24 cellular contexts compared by ENCODE assay signal in the genomic region with DNA sequence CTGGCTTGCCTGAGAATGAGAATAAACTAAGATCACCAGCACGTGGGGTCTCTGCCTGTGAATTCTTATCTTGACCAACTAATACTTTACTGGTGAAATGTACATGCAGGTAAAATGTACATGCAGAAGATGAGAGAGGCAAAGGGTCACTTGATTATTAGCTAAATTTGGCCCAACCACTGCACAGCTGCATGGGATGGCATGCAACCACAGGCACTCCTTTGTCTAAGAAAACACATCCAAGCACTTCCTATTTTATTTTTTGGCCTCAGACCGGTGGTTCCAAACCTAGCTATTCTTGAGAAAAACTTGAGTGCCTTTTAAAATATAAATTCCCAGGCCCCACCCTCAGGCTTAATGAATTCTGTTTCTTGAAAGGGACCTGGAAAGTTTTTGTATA.
"Had no signal": no experiment of that assay in that cellular context is flagged by ENCODE, and none has a peak within 500 bp of the region (broad histone marks: within the 10 kb centered on the region; RNA-seq: fewer than 3 reads in every experiment).

No MANE protein-coding gene starts in this region.

- H3K27me3 Mint-ChIP-seq: stimulated activated memory B cell treated with anti-CD40 and anti-IgM and Interleukin-4, amounts not matched to agents 10 μg/mL and 1 μg/mL and 100 μg/mL, for 72 hours had no signal

- H3K9me3 Mint-ChIP-seq: natural killer cell; stimulated activated memory B cell treated with anti-CD40 and anti-IgM and Interleukin-4, amounts not matched to agents 10 μg/mL and 1 μg/mL and 100 μg/mL, for 72 hours; stimulated activated naive CD8-positive, alpha-beta T cell treated with anti-CD3 and anti-CD28 coated beads, Interleukin-15, Interleukin-2, amounts not matched to agents 100 ng/mL and 50 ng/mL, for 24 hours had no signal

- H3K36me3 ChIP-seq: spleen, tibial nerve, upper lobe of right lung, vagina had no signal

- H3K27ac ChIP-seq: coronary artery, foreskin keratinocyte, spleen, testis, tibial nerve, upper lobe of right lung, vagina had no signal

- H3K27ac Mint-ChIP-seq: endodermal cell; natural killer cell; stimulated activated memory B cell treated with anti-CD40 and anti-IgM and Interleukin-4, amounts not matched to agents 10 μg/mL and 1 μg/mL and 100 μg/mL, for 72 hours; stimulated activated naive CD8-positive, alpha-beta T cell treated with anti-CD3 and anti-CD28 coated beads, Interleukin-15, Interleukin-2, amounts not matched to agents 100 ng/mL and 50 ng/mL, for 24 hours had no signal

- H3K4me3 ChIP-seq: coronary artery, lung, spleen, testis, tibial nerve, upper lobe of right lung, vagina had no signal

- H3K4me1 Mint-ChIP-seq: natural killer cell; neural crest cell; stimulated activated memory B cell treated with anti-CD40 and anti-IgM and Interleukin-4, amounts not matched to agents 10 μg/mL and 1 μg/mL and 100 μg/mL, for 72 hours had no signal

- H3K9me3 ChIP-seq: spleen, testis, tibial nerve, upper lobe of right lung, vagina had no signal

- ATAC-seq: foreskin keratinocyte; left colon; left ventricle myocardium superior; natural killer cell; right cardiac atrium; stimulated activated memory B cell treated with anti-CD40 and anti-IgM and Interleukin-4, amounts not matched to agents 10 μg/mL and 1 μg/mL and 100 μg/mL, for 72 hours had no signal

- H3K27me3 ChIP-seq: foreskin keratinocyte, spleen, testis, tibial nerve, upper lobe of right lung, vagina had no signal

- DNase-seq: effector CD4-positive, alpha-beta T cell; endodermal cell; erythroblast; foreskin keratinocyte; head of caudate nucleus; hippocampal formation; left colon; left ventricle myocardium superior; natural killer cell; posterior cingulate gyrus; right cardiac atrium; spleen; stimulated activated CD4-positive, alpha-beta T cell treated with anti-CD3 and anti-CD28 coated beads, Interleukin-15, amount 100 ng/mL, for 24 hours; stimulated activated CD4-positive, alpha-beta T cell treated with anti-CD3 and anti-CD28 coated beads, Interleukin-1b, Interleukin-23, amount 100 ng/mL, for 48 hours; stimulated activated CD4-positive, alpha-beta T cell treated with anti-CD3 and anti-CD28 coated beads, Interleukin-4, amount 100 ng/mL, for 24 hours; testis; upper lobe of right lung had no signal

- H3K4me1 ChIP-seq: foreskin keratinocyte, spleen, testis, tibial nerve, upper lobe of right lung, vagina had no signal

- H3K4me3 Mint-ChIP-seq: endodermal cell; natural killer cell; neural crest cell; stimulated activated memory B cell treated with anti-CD40 and anti-IgM and Interleukin-4, amounts not matched to agents 10 μg/mL and 1 μg/mL and 100 μg/mL, for 72 hours; stimulated activated naive CD8-positive, alpha-beta T cell treated with anti-CD3 and anti-CD28 coated beads, Interleukin-15, Interleukin-2, amounts not matched to agents 100 ng/mL and 50 ng/mL, for 24 hours had no signal

- H3K36me3 Mint-ChIP-seq: natural killer cell; stimulated activated memory B cell treated with anti-CD40 and anti-IgM and Interleukin-4, amounts not matched to agents 10 μg/mL and 1 μg/mL and 100 μg/mL, for 72 hours had no signal
